In genomic region chr6:122476131-122476530, GRCh38 we compare ENCODE assay signal across 9 cellular contexts. TPM values are rescaled to one million over a fixed set of nuclear protein-coding genes. Genes with fewer than 3 reads are reported as not detected.
DNase-seq lines count a peak whose midpoint lies in the region; FAIRE-seq and TF ChIP-seq lines count a peak whose summit lies in the region.
"Had no signal": no experiment of that assay in that cellular context is flagged by ENCODE, and none has a peak within 500 bp of the region (broad histone marks: within the 10 kb centered on the region; RNA-seq: fewer than 3 reads in every experiment).

No MANE protein-coding gene starts in this region.

- H3K4me3 ChIP-seq in small intestine (ENCODE audit: low read depth in 1 of 2, low read length in 2 of 2), result no peak overlapping the region
- no peak overlapping the region for H3K4me3 ChIP-seq in neuronal stem cell (ENCODE audit: low read length in 2 of 2)

- H4K91ac ChIP-seq in neuronal stem cell (ENCODE audit: low read depth, low read length, poor library complexity), result no peak overlapping the region

- POLR2A ChIA-PET in activated CD4-positive, alpha-beta memory T cell treated with anti-CD3 and anti-CD28 coated beads for 36 hours (lab: Charles Lee), result no interaction called here

- no peak overlapping the region for H2BK120ac ChIP-seq in neuronal stem cell (ENCODE audit: low read depth, low read length)

- intact Hi-C loops in activated CD4-positive, alpha-beta memory T cell treated with anti-CD3 and anti-CD28 coated beads for 36 hours (cut with micrococcal nuclease), result loop anchor here (1.0 to 10.0 kb wide), 4 partner anchors 54 to 839 kb away; no protein-coding TSS in a partner anchor

- CTCF ChIA-PET in activated CD4-positive, alpha-beta memory T cell treated with anti-CD3 and anti-CD28 coated beads for 36 hours (lab: Charles Lee), result interaction anchor here (4.9 kb wide), 1 partner anchor 54 kb away, joined by 41 read pairs; no protein-coding TSS in a partner anchor

- H3K36me3 ChIP-seq in small intestine (ENCODE audit: control insufficient read depth in 2 of 2, insufficient read depth in 2 of 2, low read length in 2 of 2) (no peaks in the 10 kb centered on the region), neuronal stem cell (replicated peaks in 1 of 2; ENCODE audit: control insufficient read depth in 2 of 2, insufficient read depth in 2 of 2, low read length in 2 of 2) (no peaks in the 10 kb centered on the region)

- no peak overlapping the region for H3K23ac ChIP-seq in neuronal stem cell (ENCODE audit: low read depth, low read length, poor library complexity)

- H3K18ac ChIP-seq in neuronal stem cell (ENCODE audit: low read length), result no peak overlapping the region

- H4K8ac ChIP-seq in neuronal stem cell (ENCODE audit: low read depth, low read length), result no peak overlapping the region

- no peaks in the 10 kb centered on the region for H3K27me3 ChIP-seq in small intestine (ENCODE audit: control insufficient read depth in 2 of 2, insufficient read depth in 2 of 2, low read length in 2 of 2)
- no peaks in the 10 kb centered on the region for H3K27me3 ChIP-seq in neuronal stem cell (ENCODE audit: control insufficient read depth in 3 of 3, insufficient read depth in 3 of 3, low read depth in 1 of 3, low read length in 3 of 3)

- no peak overlapping the region for H3K4ac ChIP-seq in neuronal stem cell (ENCODE audit: low read length)

- TF ChIP-seq CTCF in endothelial cell (IDR thresholded peaks at IDR 0.05; ENCODE audit: unreplicated experiment), result peak; percentile 57

- no peak overlapping the region for H3K9ac ChIP-seq in neuronal stem cell (ENCODE audit: low read depth, low read length, poor library complexity)

- H2BK15ac ChIP-seq in neuronal stem cell (ENCODE audit: low read length), result no peak overlapping the region

- no peaks in the 10 kb centered on the region for H3K36me3 Mint-ChIP-seq in endothelial cell (ENCODE audit: low read depth, unreplicated experiment)
- peaks cover 5% of the 10 kb centered on the region for H3K36me3 Mint-ChIP-seq in activated CD4-positive, alpha-beta memory T cell treated with anti-CD3 and anti-CD28 coated beads for 36 hours
- H3K36me3 Mint-ChIP-seq: immature natural killer cell had no signal

- no peak overlapping the region for H3K14ac ChIP-seq in neuronal stem cell (ENCODE audit: low read length)

- H2AK5ac ChIP-seq in neuronal stem cell (ENCODE audit: low read depth, low read length), result no peak overlapping the region

- H3K27ac ChIP-seq in small intestine (ENCODE audit: low read depth in 1 of 2, low read length in 1 of 2), result no peak overlapping the region
- no peak overlapping the region for H3K27ac ChIP-seq in neuronal stem cell (replicated peaks; ENCODE audit: low read length)

- H3K4me3 Mint-ChIP-seq in endothelial cell (ENCODE audit: unreplicated experiment), result no peak overlapping the region
- H3K4me3 Mint-ChIP-seq in activated CD4-positive, alpha-beta memory T cell treated with anti-CD3 and anti-CD28 coated beads for 36 hours, result no peak overlapping the region
- H3K4me3 Mint-ChIP-seq: immature natural killer cell had no signal

- H3K4me2 ChIP-seq in neuronal stem cell (ENCODE audit: insufficient read depth, low read length, poor library complexity, severe bottlenecking), result no peak overlapping the region

- H3K9me3 ChIP-seq in small intestine (ENCODE audit: control insufficient read depth, low read depth) (no peaks in the 10 kb centered on the region), neuronal stem cell (replicated peaks in 1 of 2; ENCODE audit: control insufficient read depth in 2 of 2, insufficient read depth in 1 of 2, low read depth in 1 of 2, low read length in 2 of 2) (no peaks in the 10 kb centered on the region)

- H3K4me1 ChIP-seq in small intestine (ENCODE audit: control insufficient read depth in 2 of 2, insufficient read depth in 1 of 2, low read depth in 1 of 2, low read length in 1 of 2) (no peaks in the 10 kb centered on the region), neuronal stem cell (ENCODE audit: control insufficient read depth in 2 of 2, insufficient read depth in 1 of 2, low read depth in 1 of 2, low read length in 2 of 2) (no peaks in the 10 kb centered on the region)

- no peak overlapping the region for H2AFZ ChIP-seq in neuronal stem cell (ENCODE audit: low read length)

- peaks cover 3% of the 10 kb centered on the region for H3K27me3 Mint-ChIP-seq in endothelial cell (ENCODE audit: unreplicated experiment)
- H3K27me3 Mint-ChIP-seq in activated CD4-positive, alpha-beta memory T cell treated with anti-CD3 and anti-CD28 coated beads for 36 hours, result no peaks in the 10 kb centered on the region

- H3K27ac Mint-ChIP-seq in endothelial cell (ENCODE audit: unreplicated experiment), result no peak overlapping the region
- H3K27ac Mint-ChIP-seq in activated CD4-positive, alpha-beta memory T cell treated with anti-CD3 and anti-CD28 coated beads for 36 hours, result no peak overlapping the region
- H3K27ac Mint-ChIP-seq: immature natural killer cell had no signal

- H3K4me1 Mint-ChIP-seq in endothelial cell (ENCODE audit: unreplicated experiment), result peaks cover 7% of the 10 kb centered on the region
- H3K4me1 Mint-ChIP-seq in activated CD4-positive, alpha-beta memory T cell treated with anti-CD3 and anti-CD28 coated beads for 36 hours (ENCODE audit: low read depth), result no peaks in the 10 kb centered on the region

- H3K9me3 Mint-ChIP-seq in endothelial cell (ENCODE audit: unreplicated experiment), result no peaks in the 10 kb centered on the region
- no peaks in the 10 kb centered on the region for H3K9me3 Mint-ChIP-seq in activated CD4-positive, alpha-beta memory T cell treated with anti-CD3 and anti-CD28 coated beads for 36 hours
- H3K9me3 Mint-ChIP-seq: immature natural killer cell had no signal

- peak; percentile 88 for FAIRE-seq in small intestine (lab: Jason Lieb, UNC)

- DNase-seq in NCI-H2196 (lab: John Stamatoyannopoulos, UW; ENCODE audit: unreplicated experiment), result peak; percentile 37
- no peak for DNase-seq in NCI-H2196 treated with DMSO at 0.1 percent for 48 hours (lab: John Stamatoyannopoulos, UW; ENCODE audit: unreplicated experiment)
- peak; percentile 53 for DNase-seq in NCI-H748 (lab: John Stamatoyannopoulos, UW; ENCODE audit: unreplicated experiment)
- no peak for DNase-seq in endothelial cell (ENCODE audit: low spot score)
- DNase-seq in small intestine, result peak; percentile 2
- no peak for DNase-seq in germinal center (ENCODE audit: low spot score)
- no peak for DNase-seq in activated CD4-positive, alpha-beta memory T cell treated with anti-CD3 and anti-CD28 coated beads for 36 hours
- DNase-seq in neuronal stem cell (ENCODE audit: low spot score), result no peak

- H2BK12ac ChIP-seq in neuronal stem cell (ENCODE audit: low read length), result no peak overlapping the region

- no peaks in the 10 kb centered on the region for H3K79me1 ChIP-seq in neuronal stem cell (ENCODE audit: low read depth, low read length)

- H2BK5ac ChIP-seq in neuronal stem cell (ENCODE audit: low read length), result no peak overlapping the region

RNA-seq across cellular contexts. Expression of gene SERINC1, which starts 4.5 kb away (rescaled TPM):
- 102 TPM for total RNA-seq in endothelial cell (ENCODE audit: unreplicated experiment)
- 10 to 100 TPM; 35.3 to 89.9 (median 53.2) TPM for polyA plus RNA-seq in small intestine
- 10 to 100 TPM; 48.2 to 51.1 TPM for total RNA-seq in activated CD4-positive, alpha-beta memory T cell treated with anti-CD3 and anti-CD28 coated beads for 36 hours
- polyA plus RNA-seq in neuronal stem cell (2013, experiment 1 of 2), result 50.7 TPM
- 51.9 TPM for polyA plus RNA-seq in neuronal stem cell (2013, experiment 2 of 2)

Comparison
In these comparisons a context has a peak if more than half of its experiments do, and no peak if none do; other contexts are left out.
1. DNase-seq: peak in NCI-H2196 (single experiment), NCI-H748 (single experiment) and small intestine (single experiment); none in NCI-H2196 treated with DMSO at 0.1 percent for 48 hours (single experiment), endothelial cell (single experiment), germinal center (single experiment), activated CD4-positive, alpha-beta memory T cell treated with anti-CD3 and anti-CD28 coated beads for 36 hours (single experiment) and neuronal stem cell (single experiment).